In the genomic region with DNA sequence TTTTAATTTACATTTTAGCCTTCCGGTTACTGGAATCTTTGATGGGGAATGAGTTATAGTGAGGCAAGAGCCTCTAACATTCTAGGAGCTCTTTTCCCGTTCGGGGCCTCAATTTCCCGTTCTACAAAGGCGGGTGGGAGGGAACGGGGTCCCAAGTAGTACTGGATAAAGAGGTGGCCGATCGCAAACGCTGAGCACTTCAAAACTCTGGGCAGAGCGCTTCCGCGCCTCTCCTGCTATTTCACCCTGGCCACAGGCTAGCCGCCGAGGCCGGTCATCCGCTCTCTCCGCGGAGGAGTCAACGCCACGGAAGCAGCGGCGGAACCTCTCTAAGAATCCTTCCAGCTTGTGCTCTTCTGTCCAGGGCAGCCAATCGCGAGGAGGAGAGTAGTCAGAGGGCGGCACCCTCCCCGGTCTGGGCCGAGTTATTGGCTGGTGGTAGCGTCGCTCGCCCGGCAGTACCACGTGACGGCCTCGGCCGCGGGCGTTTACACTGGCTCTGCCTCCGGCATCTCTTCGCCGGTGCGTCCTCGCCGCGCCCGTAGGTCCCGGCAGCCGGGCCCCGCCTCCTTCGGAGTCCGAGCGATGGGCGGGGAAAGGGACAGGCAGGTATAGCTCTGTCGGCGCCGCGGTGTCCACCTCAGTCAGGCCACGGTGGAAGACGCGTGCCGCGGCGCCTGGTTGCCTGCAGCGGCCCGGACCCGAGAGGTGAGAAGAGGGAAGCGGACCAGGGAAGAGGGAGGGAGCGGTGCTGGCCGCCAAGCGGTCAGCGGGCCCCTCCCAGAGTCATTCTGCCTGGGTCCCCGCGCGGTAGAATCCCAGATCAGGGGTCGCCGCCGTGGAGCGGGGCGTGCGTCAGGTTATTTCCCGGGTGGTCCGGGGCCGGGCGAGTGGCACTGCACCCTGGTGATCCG, we compare ENCODE assay signal across 7 cellular contexts. TPM values are rescaled to one million over a fixed set of nuclear protein-coding genes. Genes with fewer than 3 reads are reported as not detected.
DNase-seq lines count a peak whose midpoint lies in the region; ATAC-seq and TF ChIP-seq lines count a peak whose summit lies in the region.

A gene (plus strand): TSS at position 487 of the 914 bp plus-strand sequence. CDS start 16,895 bp downstream, outside the sequence.

- peak within 1 kb of the TSS; percentile 77 for H3K4me3 ChIP-seq in astrocyte of the cerebellum (ENCODE audit: low read depth, low read length)

- DNase-seq in NCI-H1930 (lab: John Stamatoyannopoulos, UW): peak; percentile 85
- peak; percentile 90 for DNase-seq in T-helper 22 cell (ENCODE audit: low read depth)
- peak; percentile 91 for DNase-seq in astrocyte of the cerebellum (ENCODE audit: low read depth)
- DNase-seq in hepatic stellate cell (ENCODE audit: low spot score): peak; percentile 97
- DNase-seq in renal cortical epithelial cell (ENCODE audit: low read depth): peak; percentile 92

- no peak for TF ChIP-seq CTCF in astrocyte of the cerebellum (IDR thresholded peaks at IDR 0.05; ENCODE audit: low read depth, low read length, missing control alignments)

- in situ Hi-C loops in astrocyte of the cerebellum (cut with HindIII; ENCODE audit: low sequenced_read_pairs): no loop called here

- ATAC-seq in GM18502 (IDR thresholded peaks at IDR 0.05; ENCODE audit: poor library complexity, unreplicated experiment): peak; percentile 98
- ATAC-seq in HG02970 (IDR thresholded peaks at IDR 0.05; ENCODE audit: low FRiP score, unreplicated experiment): peak; percentile 98

RNA-seq across cellular contexts. Expression of the gene that starts here (rescaled TPM):
- total RNA-seq in renal cortical epithelial cell: 97.9 and 100.0 TPM in 2 replicates

Comparison
In these comparisons a context has a peak if more than half of its experiments do, and no peak if none do; other contexts are left out.
1. Peak in every context shown above with its lines: DNase-seq, ATAC-seq and H3K4me3 ChIP-seq.